1 cellular context compared by ENCODE assay signal in genomic region chr5:141878771-141879759, GRCh38.
TF ChIP-seq lines count a peak whose summit lies in the region.

No MANE protein-coding gene starts in this region.

TF ChIP-seq in K562, 482 proteins besides CTCF, POLR2A, EP300 and RAD21 (continued from another document and continues in another):
- TF ChIP-seq XRCC5 (IDR thresholded peaks at IDR 0.05; ENCODE audit: low read depth, low read length) (peak; percentile 74; the same call in 1 of the 2 replicates), GTF2B (IDR thresholded peaks at IDR 0.05; ENCODE audit: extremely low read depth, insufficient read length) (no peak), HBP1 (CRISPR knock-in tag; IDR thresholded peaks at IDR 0.05) (no peak), KLF1 (tag; IDR thresholded peaks at IDR 0.05) (0 out of 2 replicates have a peak, but pooled peaks have one; percentile 36), ZNF24 (IDR thresholded peaks at IDR 0.05) (0 out of 2 replicates have a peak, but pooled peaks have one; percentile 26), THRAP3 (IDR thresholded peaks at IDR 0.05; ENCODE audit: borderline replicate concordance) (no peak), EGR1 (conservative IDR thresholded peaks at IDR 0.05) (peak; percentile 47), HOMEZ (CRISPR knock-in tag; IDR thresholded peaks at IDR 0.05) (no peak), ZNF75A (CRISPR knock-in tag; IDR thresholded peaks at IDR 0.05) (no peak), HINFP (tag; conservative IDR thresholded peaks at IDR 0.05; ENCODE audit: low read depth) (no peak), MBD1 (CRISPR knock-in tag; IDR thresholded peaks at IDR 0.05) (no peak), ZBTB9 (CRISPR knock-in tag; IDR thresholded peaks at IDR 0.05) (no peak), BCOR (IDR thresholded peaks at IDR 0.05) (peak; percentile 21; the same call in 1 of the 2 replicates), FOXK1 (CRISPR knock-in tag; IDR thresholded peaks at IDR 0.05; ENCODE audit: borderline replicate concordance) (no peak), JUND (IDR thresholded peaks at IDR 0.05; ENCODE audit: borderline replicate concordance, low read depth, low read length) (peak; percentile 11; the same call in 1 of the 2 replicates), JUND (tag; IDR thresholded peaks at IDR 0.05; ENCODE audit: borderline replicate concordance, low read depth, low read length) (peak; percentile 44; the same call in 1 of the 3 replicates), TEAD1 (CRISPR knock-in tag; IDR thresholded peaks at IDR 0.05) (0 out of 4 replicates have a peak, but pooled peaks of 1 of the 2 experiments have one; percentile 25), BRCA1 (IDR thresholded peaks at IDR 0.05) (no peak), BRCA1 (CRISPR knock-in tag; IDR thresholded peaks at IDR 0.05) (0 out of 2 replicates have a peak, but pooled peaks have one; percentile 64), ATF7 (IDR thresholded peaks at IDR 0.05) (0 out of 2 replicates have a peak, but pooled peaks have one; percentile 42), TFAP4 (CRISPR knock-in tag; IDR thresholded peaks at IDR 0.05; ENCODE audit: borderline replicate concordance) (peak; percentile 65; the same call in 1 of the 2 replicates), EZH2 (IDR thresholded peaks at IDR 0.05; ENCODE audit: borderline replicate concordance, low read depth, low read length) (no peak), CHD1 (IDR thresholded peaks at IDR 0.05; ENCODE audit: low read length) (no peak), ZNF232 (CRISPR knock-in tag; IDR thresholded peaks at IDR 0.05) (no peak), ETV5 (CRISPR knock-in tag; IDR thresholded peaks at IDR 0.05; ENCODE audit: low read depth) (peak; percentile 68; the same call in 1 of the 2 replicates), ZNF668 (CRISPR knock-in tag; IDR thresholded peaks at IDR 0.05) (no peak), ARID2 (IDR thresholded peaks at IDR 0.05) (peak; percentile 68; the same call in 1 of the 2 replicates), FOSL1 (tag; conservative IDR thresholded peaks at IDR 0.05) (peak; percentile 25; the same call in 1 of the 2 replicates), VEZF1 (CRISPR knock-in tag; IDR thresholded peaks at IDR 0.05) (peak; percentile 41; the same call in 1 of the 2 replicates), MEIS2 (IDR thresholded peaks at IDR 0.05; ENCODE audit: partially characterized antibody) (peak; percentile 16), NCOA4 (IDR thresholded peaks at IDR 0.05; ENCODE audit: partially characterized antibody) (no peak), TAF7 (tag; IDR thresholded peaks at IDR 0.05) (no peak), ZNF551 (CRISPR knock-in tag; IDR thresholded peaks at IDR 0.05) (no peak), ATF1 (CRISPR knock-in tag; IDR thresholded peaks at IDR 0.05) (no peak), ATF1 (tag; IDR thresholded peaks at IDR 0.05) (peak; percentile 67), KLF16 (IDR thresholded peaks at IDR 0.05) (peak; percentile 40; the same call in 1 of the 2 replicates), PKNOX1 (IDR thresholded peaks at IDR 0.05) (no peak), SMC3 (conservative IDR thresholded peaks at IDR 0.05; ENCODE audit: insufficient read depth, low read depth, low read length) (peak; percentile 75)
